In genomic region chr3:106825962-106826605, GRCh38 we compare ENCODE assay signal across 11 cellular contexts.
DNase-seq lines count a peak whose midpoint lies in the region; ATAC-seq, FAIRE-seq and TF ChIP-seq lines count a peak whose summit lies in the region.
"Had no signal": no experiment of that assay in that cellular context is flagged by ENCODE, and none has a peak within 500 bp of the region (broad histone marks: within the 10 kb centered on the region; RNA-seq: fewer than 3 reads in every experiment).

No MANE protein-coding gene starts in this region.

- no peak overlapping the region for H2AFZ ChIP-seq in neural progenitor cell (replicated peaks)

- H3K27me3 ChIP-seq in BLaER1 (no peaks in the 10 kb centered on the region), neural progenitor cell (no peaks in the 10 kb centered on the region)

- H3K9ac ChIP-seq in BLaER1 (no peak overlapping the region), neural progenitor cell (no peak overlapping the region)

- H3K9me3 ChIP-seq in BLaER1 = peaks cover 8% of the 10 kb centered on the region; the same call in 1 of the 2 replicates
- H3K9me3 ChIP-seq in neural progenitor cell (ENCODE audit: low read depth) = no peaks in the 10 kb centered on the region

- TF ChIP-seq CTCF in fibroblast of mammary gland (conservative IDR thresholded peaks at IDR 0.05; ENCODE audit: control insufficient read depth, insufficient read depth, low read depth, low read length) (no peak), neural progenitor cell (IDR thresholded peaks at IDR 0.05) (no peak), natural killer cell (IDR thresholded peaks at IDR 0.05) (no peak)

- no peaks in the 10 kb centered on the region for H3K79me2 ChIP-seq in neural progenitor cell (ENCODE audit: low read depth)

- peaks cover 2% of the 10 kb centered on the region for H3K27me3 Mint-ChIP-seq in neural progenitor cell (ENCODE audit: insufficient read depth, low read depth)
- no peaks in the 10 kb centered on the region for H3K27me3 Mint-ChIP-seq in natural killer cell (ENCODE audit: low read depth in 2 of 2)

- no peaks in the 10 kb centered on the region for H3K36me3 Mint-ChIP-seq in neural progenitor cell
- no peaks in the 10 kb centered on the region for H3K36me3 Mint-ChIP-seq in natural killer cell
- H3K36me3 Mint-ChIP-seq: naive thymus-derived CD4-positive, alpha-beta T cell had no signal

- H3K4me3 ChIP-seq in BLaER1 (no peak overlapping the region), fibroblast of mammary gland (ENCODE audit: control insufficient read depth, low read depth, low read length) (no peak overlapping the region), neural progenitor cell (no peak overlapping the region)

- H3K4me3 Mint-ChIP-seq in neural progenitor cell (no peak overlapping the region), natural killer cell (no peak overlapping the region)

- H3K4me1 Mint-ChIP-seq in neural progenitor cell = peaks cover 2% of the 10 kb centered on the region
- H3K4me1 Mint-ChIP-seq in natural killer cell = peaks cover 0 to 5% of the 10 kb centered on the region in 2 donors

- peak overlapping the region; percentile 54; the same call in 1 of the 2 replicates for H3K4me2 ChIP-seq in BLaER1
- peak overlapping the region; percentile 29 for H3K4me2 ChIP-seq in neural progenitor cell

- no peaks in the 10 kb centered on the region for H3K36me3 ChIP-seq in BLaER1
- no peaks in the 10 kb centered on the region for H3K36me3 ChIP-seq in neural progenitor cell

- H3K27ac Mint-ChIP-seq in neural progenitor cell = no peak overlapping the region
- no peak overlapping the region for H3K27ac Mint-ChIP-seq in natural killer cell

- no peak for ATAC-seq in natural killer cell
- no peak for ATAC-seq in HG03196 (IDR thresholded peaks at IDR 0.05; ENCODE audit: unreplicated experiment)
- ATAC-seq: naive thymus-derived CD4-positive, alpha-beta T cell had no signal

- H4K20me1 ChIP-seq in BLaER1 (no peaks in the 10 kb centered on the region), neural progenitor cell (ENCODE audit: low read depth) (no peaks in the 10 kb centered on the region)

- H3K9me3 Mint-ChIP-seq in neural progenitor cell = peaks cover 3% of the 10 kb centered on the region
- H3K9me3 Mint-ChIP-seq in natural killer cell = peaks cover 8 to 9% of the 10 kb centered on the region in 2 donors

- peaks cover 36% of the 10 kb centered on the region for H3F3A ChIP-seq in neural progenitor cell (ENCODE audit: low read depth)

- no peak overlapping the region for H3K27ac ChIP-seq in BLaER1
- peak overlapping the region; percentile 77 for H3K27ac ChIP-seq in neural progenitor cell

- H3K4me1 ChIP-seq in BLaER1 (peaks cover 23% of the 10 kb centered on the region), neural progenitor cell (peaks cover 49% of the 10 kb centered on the region)

- peak; percentile 8 for DNase-seq in NCI-H1694 (lab: John Stamatoyannopoulos, UW)
- DNase-seq in fibroblast of mammary gland (ENCODE audit: low read depth) = peak; percentile 67
- DNase-seq in neural progenitor cell (ENCODE audit: low spot score) = peak; percentile 13
- DNase-seq in T-helper 1 cell = no peak
- no peak for DNase-seq in natural killer cell
- DNase-seq in GM19239 (ENCODE audit: insufficient read length, low spot score) = no peak
- DNase-seq: activated effector memory CD4-positive, alpha-beta T cell treated with Interleukin-2 at 50 U/mL for 16 hours; naive thymus-derived CD4-positive, alpha-beta T cell; NCI-H526 treated with DMSO at 0.1 percent for 48 hours had no signal

- no peak for FAIRE-seq in GM19239 (lab: Jason Lieb, UNC)

- intact Hi-C loops in natural killer cell (cut with micrococcal nuclease) = no loop called here

Comparison
In these comparisons a context has a peak if more than half of its experiments do, and no peak if none do; other contexts are left out.
1. DNase-seq: peak in NCI-H1694 (single experiment), fibroblast of mammary gland (single experiment) and neural progenitor cell (single experiment); none in T-helper 1 cell (0 of 5), natural killer cell (single experiment) and GM19239 (single experiment).